18 cellular contexts compared by ENCODE assay signal in the genomic region with DNA sequence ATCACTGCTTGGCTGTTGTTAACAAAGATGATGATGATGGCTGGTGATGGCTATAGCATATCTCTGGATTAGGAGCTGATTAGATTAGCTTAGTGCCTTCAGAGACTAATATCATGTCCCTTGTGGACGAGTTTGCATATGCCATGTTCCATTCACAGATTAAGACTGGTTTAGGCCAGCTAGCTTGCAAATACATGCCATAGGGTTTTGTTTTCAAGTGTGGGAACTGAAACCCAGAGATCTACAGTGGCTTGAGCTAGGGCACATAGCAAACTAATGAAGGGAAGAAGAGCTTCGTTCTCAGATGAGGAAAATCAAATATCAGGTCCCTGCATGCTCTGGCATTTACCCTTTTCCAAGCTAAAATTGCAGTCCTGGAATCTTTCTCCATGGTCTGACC.
A peak's percentile ranks its signal among the peaks of the same experiment; 100 is the strongest.
DNase-seq lines count a peak whose midpoint lies in the region; ATAC-seq lines count a peak whose summit lies in the region.
"Had no signal": no experiment of that assay in that cellular context is flagged by ENCODE, and none has a peak within 500 bp of the region (broad histone marks: within the 10 kb centered on the region; RNA-seq: fewer than 3 reads in every experiment).

No MANE protein-coding gene starts in this region.

- H3K9ac ChIP-seq in mesendoderm (ENCODE audit: low read length), result no peak overlapping the region

- no peak overlapping the region for H2AK5ac ChIP-seq in mesendoderm (ENCODE audit: low read length)

- no peak overlapping the region for H3K4ac ChIP-seq in mesendoderm (ENCODE audit: low read depth, low read length)

- no peak overlapping the region for H2BK5ac ChIP-seq in mesendoderm (ENCODE audit: low read length)

- no peak overlapping the region for H2BK15ac ChIP-seq in mesendoderm (replicated peaks; ENCODE audit: low read depth)

- H3K23ac ChIP-seq in mesendoderm (ENCODE audit: low read length), result no peak overlapping the region

- no peaks in the 10 kb centered on the region for H3K27me3 ChIP-seq in mesendoderm (ENCODE audit: insufficient read depth, low read length, poor library complexity)

- H4K5ac ChIP-seq in mesendoderm (ENCODE audit: low read length), result no peak overlapping the region

- H3K4me2 ChIP-seq in mesendoderm (ENCODE audit: low read length), result no peak overlapping the region
- H3K4me2 ChIP-seq: GM23338 had no signal

- H3K18ac ChIP-seq in mesendoderm (ENCODE audit: low read length), result no peak overlapping the region

- DNase-seq in NCI-H82 (lab: John Stamatoyannopoulos, UW) (peak; percentile 71), mesendoderm (peak; percentile 0), NCI-H2107 treated with DMSO at 0.1 percent for 48 hours (lab: John Stamatoyannopoulos, UW; ENCODE audit: unreplicated experiment) (no peak), OCI-M1 (lab: John Stamatoyannopoulos, UW) (no peak)
- DNase-seq in activated CD8-positive, alpha-beta memory T cell treated with anti-CD3 and anti-CD28 coated beads, Interleukin-2, amount 50 U/mL, for 48 hours, result no peak
- DNase-seq: C1 segment of cervical spinal cord; Calu3; CD4-positive, alpha-beta memory T cell; COR-L47; DMS153; DND-41; GDM1; H9 had no signal

- ATAC-seq in GM18511 (IDR thresholded peaks at IDR 0.05; ENCODE audit: unreplicated experiment) (peak; percentile 70), HG03060 (IDR thresholded peaks at IDR 0.05; ENCODE audit: low read depth, unreplicated experiment) (peak; percentile 47), GM21526 (IDR thresholded peaks at IDR 0.05; ENCODE audit: low FRiP score, unreplicated experiment) (no peak)
- ATAC-seq: GM23338, HCT116 had no signal

- no CpG with 5 or more reads among the region's 2 CpGs for WGBS in mesendoderm (ENCODE audit: extremely low coverage, insufficient coverage, low lambda C conversion rate)

- no peak overlapping the region for H3K27ac ChIP-seq in mesendoderm (ENCODE audit: low read depth, low read length)

- no peaks in the 10 kb centered on the region for H3K4me1 ChIP-seq in mesendoderm (ENCODE audit: control insufficient read depth, low read depth, low read length)

- H3K79me2 ChIP-seq in mesendoderm (ENCODE audit: control insufficient read depth, insufficient read depth, low read length), result no peaks in the 10 kb centered on the region

- no peak overlapping the region for H3K56ac ChIP-seq in mesendoderm (ENCODE audit: low read length)

- H2BK120ac ChIP-seq in mesendoderm (ENCODE audit: low read depth, low read length), result no peak overlapping the region

- no peaks in the 10 kb centered on the region for H3K79me1 ChIP-seq in mesendoderm (ENCODE audit: low read length)

- H3K36me3 ChIP-seq in mesendoderm (ENCODE audit: control insufficient read depth, insufficient read depth, low read length), result no peaks in the 10 kb centered on the region

- no peak overlapping the region for H4K8ac ChIP-seq in mesendoderm (ENCODE audit: low read depth, low read length)

- H3K4me3 ChIP-seq in mesendoderm (ENCODE audit: low read length), result no peak overlapping the region
- H3K4me3 ChIP-seq: GM23338 had no signal

Comparison
In these comparisons a context has a peak if more than half of its experiments do, and no peak if none do; other contexts are left out.
1. DNase-seq: peak in NCI-H82 (single experiment) and mesendoderm (single experiment); none in NCI-H2107 treated with DMSO at 0.1 percent for 48 hours (single experiment), activated CD8-positive, alpha-beta memory T cell treated with anti-CD3 and anti-CD28 coated beads, Interleukin-2, amount 50 U/mL, for 48 hours (single experiment) and OCI-M1 (single experiment).